ENCODE assay signal across 23 cellular contexts in the genomic region with DNA sequence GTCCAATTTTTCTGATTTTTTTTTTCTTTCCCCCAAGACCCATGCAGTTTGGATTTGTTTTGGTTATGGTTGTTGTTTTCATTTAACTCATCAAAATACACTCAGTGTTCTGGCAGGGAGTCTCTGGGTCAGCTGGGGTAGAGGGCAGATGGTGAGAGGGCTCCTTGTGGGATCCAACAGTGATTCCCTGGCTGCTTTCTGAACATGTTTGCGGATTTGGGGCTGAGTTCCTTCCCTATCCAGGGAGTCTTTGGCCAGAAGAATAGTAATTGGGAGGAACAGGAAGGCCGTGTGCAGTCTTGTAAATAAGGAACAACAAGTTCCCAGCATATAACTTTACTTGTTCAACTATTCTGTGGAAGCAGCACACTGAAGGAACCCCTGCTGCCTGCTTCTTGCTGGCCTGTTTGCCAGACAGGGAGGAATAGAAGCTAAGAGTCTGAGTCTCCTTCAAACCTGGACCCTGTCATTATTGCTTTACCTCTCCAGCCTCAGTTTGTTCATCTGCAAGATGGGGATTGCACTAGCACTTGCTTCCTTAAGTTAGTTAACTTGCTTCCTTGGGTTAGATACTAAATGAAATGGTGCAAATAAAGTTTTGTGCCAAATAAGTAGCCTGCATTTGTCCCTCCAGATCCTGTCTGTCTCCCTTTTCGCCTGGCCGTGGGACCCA. TPM values are rescaled to one million over a fixed set of nuclear protein-coding genes. Genes with fewer than 3 reads are reported as not detected.
DNase-seq lines count a peak whose midpoint lies in the region; TF ChIP-seq lines count a peak whose summit lies in the region.
"Had no signal": no experiment of that assay in that cellular context is flagged by ENCODE, and none has a peak within 500 bp of the region (broad histone marks: within the 10 kb centered on the region; RNA-seq: fewer than 3 reads in every experiment).

No MANE protein-coding gene starts in this region.

- DNase-seq in DMS 273 treated with DMSO at 0.1 percent for 48 hours (lab: John Stamatoyannopoulos, UW) (peak; percentile 48), glutamatergic neuron (no peak), neural progenitor cell (ENCODE audit: low spot score) (no peak), dorsolateral prefrontal cortex (no peak), NOMO-1 treated with DMSO at 0.1 percent for 48 hours (lab: John Stamatoyannopoulos, UW; ENCODE audit: unreplicated experiment) (no peak)
- DNase-seq in activated CD4-positive, alpha-beta memory T cell treated with anti-CD3 and anti-CD28 coated beads, Interleukin-2, amount 10 ng/mL, durations not matched to agents 7 days and 5 days: no peak
- DNase-seq: AML-193; CD4-positive, alpha-beta memory T cell; COR-L47; DMS79; HCEC 1CT; NCI-H1048; NCI-H1417 treated with DMSO at 0.1 percent for 48 hours; NCI-H1694 treated with DMSO at 0.1 percent for 48 hours; NCI-H2081; NCI-H2227 treated with DMSO at 0.1 percent for 48 hours; NCI-H526 treated with DMSO at 0.1 percent for 48 hours; RPMI8226; SHP77 treated with DMSO at 0.1 percent for 48 hours had no signal

- no peaks in the 10 kb centered on the region for H3K9me3 Mint-ChIP-seq in glutamatergic neuron (ENCODE audit: unreplicated experiment)
- no peaks in the 10 kb centered on the region for H3K9me3 Mint-ChIP-seq in neural progenitor cell
- no peaks in the 10 kb centered on the region for H3K9me3 Mint-ChIP-seq in activated CD4-positive, alpha-beta memory T cell treated with anti-CD3 and anti-CD28 coated beads, Interleukin-2, amount 10 ng/mL, durations not matched to agents 7 days and 5 days
- H3K9me3 Mint-ChIP-seq: CD4-positive, alpha-beta memory T cell had no signal

- H3K4me3 Mint-ChIP-seq in glutamatergic neuron (ENCODE audit: unreplicated experiment) (no peak overlapping the region), neural progenitor cell (peak overlapping the region; percentile 5)
- H3K4me3 Mint-ChIP-seq in activated CD4-positive, alpha-beta memory T cell treated with anti-CD3 and anti-CD28 coated beads, Interleukin-2, amount 10 ng/mL, durations not matched to agents 7 days and 5 days: no peak overlapping the region
- H3K4me3 Mint-ChIP-seq: CD4-positive, alpha-beta memory T cell had no signal

- H3K9ac ChIP-seq in neural progenitor cell: no peak overlapping the region
- H3K9ac ChIP-seq: BLaER1 treated with 17β-estradiol and CSF1 and Interleukin-3, amounts not matched to agents 10 nM and 100 nM; KMS-11 had no signal

- H3F3A ChIP-seq in neural progenitor cell (ENCODE audit: low read depth): no peaks in the 10 kb centered on the region

- H3K36me3 Mint-ChIP-seq in glutamatergic neuron (ENCODE audit: unreplicated experiment) (no peaks in the 10 kb centered on the region), neural progenitor cell (no peaks in the 10 kb centered on the region)
- no peaks in the 10 kb centered on the region for H3K36me3 Mint-ChIP-seq in activated CD4-positive, alpha-beta memory T cell treated with anti-CD3 and anti-CD28 coated beads, Interleukin-2, amount 10 ng/mL, durations not matched to agents 7 days and 5 days (ENCODE audit: low read depth)

- no peak overlapping the region for H3K4me2 ChIP-seq in neural progenitor cell
- H3K4me2 ChIP-seq: A549; BLaER1 treated with 17β-estradiol and CSF1 and Interleukin-3, amounts not matched to agents 10 nM and 100 nM; KMS-11 had no signal

- peaks cover 4% of the 10 kb centered on the region for H3K4me1 Mint-ChIP-seq in glutamatergic neuron (ENCODE audit: low read depth, unreplicated experiment)
- H3K4me1 Mint-ChIP-seq in neural progenitor cell: peaks cover 14% of the 10 kb centered on the region
- no peaks in the 10 kb centered on the region for H3K4me1 Mint-ChIP-seq in activated CD4-positive, alpha-beta memory T cell treated with anti-CD3 and anti-CD28 coated beads, Interleukin-2, amount 10 ng/mL, durations not matched to agents 7 days and 5 days
- H3K4me1 Mint-ChIP-seq: CD4-positive, alpha-beta memory T cell had no signal

- peaks cover 5% of the 10 kb centered on the region for H3K4me1 ChIP-seq in neural progenitor cell
- H3K4me1 ChIP-seq: A549 had no signal

- H3K27me3 ChIP-seq in neural progenitor cell (no peaks in the 10 kb centered on the region), dorsolateral prefrontal cortex (no peaks in the 10 kb centered on the region)
- H3K27me3 ChIP-seq: BLaER1 treated with 17β-estradiol and CSF1 and Interleukin-3, amounts not matched to agents 10 nM and 100 nM had no signal

- no peaks in the 10 kb centered on the region for H3K79me2 ChIP-seq in neural progenitor cell (ENCODE audit: low read depth)

- H3K27ac ChIP-seq in C4-2B (peak overlapping the region; percentile 12; the same call in 1 of the 2 replicates), neural progenitor cell (no peak overlapping the region), dorsolateral prefrontal cortex (no peak overlapping the region)
- H3K27ac ChIP-seq: A549; BLaER1 treated with 17β-estradiol and CSF1 and Interleukin-3, amounts not matched to agents 10 nM and 100 nM; KMS-11 had no signal

- CTCF ChIA-PET in activated CD4-positive, alpha-beta memory T cell treated with anti-CD3 and anti-CD28 coated beads, Interleukin-2, amount 10 ng/mL, durations not matched to agents 7 days and 5 days (lab: Charles Lee): no interaction called here

- H3K27ac Mint-ChIP-seq in glutamatergic neuron (ENCODE audit: unreplicated experiment) (peak overlapping the region; percentile 40), neural progenitor cell (no peak overlapping the region)
- no peak overlapping the region for H3K27ac Mint-ChIP-seq in activated CD4-positive, alpha-beta memory T cell treated with anti-CD3 and anti-CD28 coated beads, Interleukin-2, amount 10 ng/mL, durations not matched to agents 7 days and 5 days
- H3K27ac Mint-ChIP-seq: CD4-positive, alpha-beta memory T cell had no signal

- no peak overlapping the region for H2AFZ ChIP-seq in neural progenitor cell (replicated peaks)

- intact Hi-C loops in dorsolateral prefrontal cortex (cut with DNase I): no loop called here

- POLR2A ChIA-PET in activated CD4-positive, alpha-beta memory T cell treated with anti-CD3 and anti-CD28 coated beads, Interleukin-2, amount 10 ng/mL, durations not matched to agents 7 days and 5 days (lab: Charles Lee): no interaction called here

- H4K20me1 ChIP-seq in neural progenitor cell (ENCODE audit: low read depth): no peaks in the 10 kb centered on the region
- H4K20me1 ChIP-seq: BLaER1 treated with 17β-estradiol and CSF1 and Interleukin-3, amounts not matched to agents 10 nM and 100 nM had no signal

- TF ChIP-seq CTCF in C4-2B (conservative IDR thresholded peaks at IDR 0.05): no peak
- no peak for TF ChIP-seq CTCF in glutamatergic neuron (IDR thresholded peaks at IDR 0.05; ENCODE audit: partially characterized antibody, unreplicated experiment)
- TF ChIP-seq CTCF in neural progenitor cell (IDR thresholded peaks at IDR 0.05): no peak
- TF ChIP-seq CTCF in dorsolateral prefrontal cortex (IDR thresholded peaks at IDR 0.05 in 54 of 56, conservative IDR thresholded peaks at IDR 0.05 in 2 of 56; ENCODE audit: low read depth in 1 of 56, partially characterized antibody in 56 of 56): no peak

- H3K4me3 ChIP-seq in neural progenitor cell (no peak overlapping the region), dorsolateral prefrontal cortex (no peak overlapping the region)
- H3K4me3 ChIP-seq: A549; BLaER1 treated with 17β-estradiol and CSF1 and Interleukin-3, amounts not matched to agents 10 nM and 100 nM had no signal

- H3K36me3 ChIP-seq in neural progenitor cell: no peaks in the 10 kb centered on the region

- H3K27me3 Mint-ChIP-seq in glutamatergic neuron (ENCODE audit: unreplicated experiment) (peaks cover 9% of the 10 kb centered on the region), neural progenitor cell (ENCODE audit: insufficient read depth, low read depth) (peaks cover 3% of the 10 kb centered on the region)
- no peaks in the 10 kb centered on the region for H3K27me3 Mint-ChIP-seq in activated CD4-positive, alpha-beta memory T cell treated with anti-CD3 and anti-CD28 coated beads, Interleukin-2, amount 10 ng/mL, durations not matched to agents 7 days and 5 days
- H3K27me3 Mint-ChIP-seq: CD4-positive, alpha-beta memory T cell had no signal

- no peaks in the 10 kb centered on the region for H3K9me3 ChIP-seq in neural progenitor cell (ENCODE audit: low read depth)
- H3K9me3 ChIP-seq: A549 had no signal

RNA-seq across cellular contexts. Expression of a gene that starts 32.1 kb away (rescaled TPM):
- not detected for total RNA-seq in glutamatergic neuron (ENCODE audit: unreplicated experiment)
- total RNA-seq in neural progenitor cell (ENCODE audit: low replicate concordance): 0.59 and 1.4 TPM in 2 replicates
- total RNA-seq in dorsolateral prefrontal cortex: 10 to 100 TPM in 1 of 120 experiments, 1 to 10 TPM in 118, under 1 TPM in 1; 0.63 to 10.3 (median 3.4) TPM
- total RNA-seq in activated CD4-positive, alpha-beta memory T cell treated with anti-CD3 and anti-CD28 coated beads, Interleukin-2, amount 10 ng/mL, durations not matched to agents 7 days and 5 days: 1 to 10 TPM; 4.1 to 4.2 TPM

RNA-seq across cellular contexts. Expression of a gene that starts 32.3 kb away (rescaled TPM):
- total RNA-seq in glutamatergic neuron (ENCODE audit: unreplicated experiment) (2.8 TPM), neural progenitor cell (ENCODE audit: low replicate concordance) (4.5 and 7.5 TPM in 2 replicates), dorsolateral prefrontal cortex (10 to 100 TPM; 16.5 to 50.4 (median 34.2) TPM)
- 10 to 100 TPM; 34.2 to 35.7 TPM for total RNA-seq in activated CD4-positive, alpha-beta memory T cell treated with anti-CD3 and anti-CD28 coated beads, Interleukin-2, amount 10 ng/mL, durations not matched to agents 7 days and 5 days
